ENCODE assay signal across 8 cellular contexts in the genomic region with DNA sequence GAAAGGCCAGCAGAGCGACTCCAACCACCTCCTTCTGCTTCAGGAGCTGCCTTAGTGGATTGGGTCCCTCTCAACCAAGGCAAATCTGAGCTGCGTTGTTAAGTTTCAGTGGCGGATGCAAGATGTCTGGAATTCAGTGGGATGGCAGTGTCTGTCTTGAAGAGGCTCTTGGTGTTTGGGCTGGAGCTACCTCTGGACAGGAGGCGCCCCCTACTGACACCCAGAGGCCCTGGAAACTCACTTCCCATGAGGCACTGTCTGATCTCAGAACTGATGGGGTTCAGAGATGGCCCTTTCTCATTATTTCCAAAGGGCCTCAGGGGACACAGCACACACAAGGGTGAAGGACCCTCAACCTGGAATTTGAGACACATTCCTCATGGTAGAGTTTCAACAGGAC. TPM values are rescaled to one million over a fixed set of nuclear protein-coding genes. Genes with fewer than 3 reads are reported as not detected.
DNase-seq lines count a peak whose midpoint lies in the region; ATAC-seq and TF ChIP-seq lines count a peak whose summit lies in the region.

No MANE protein-coding gene starts in this region.

- TF ChIP-seq CTCF in C4-2B (conservative IDR thresholded peaks at IDR 0.05) (peak; percentile 83), HEK293 (tag by site-specific recombination; IDR thresholded peaks at IDR 0.05) (no peak; the same call in 1 of the 2 replicates), RWPE1 (conservative IDR thresholded peaks at IDR 0.05; ENCODE audit: low read depth) (no peak), prostate gland (IDR thresholded peaks at IDR 0.05) (peak in 3 of 4 experiments; percentile 63 to 70 (median 70)), uterus (IDR thresholded peaks at IDR 0.05) (peak; percentile 22 to 57 (median 42))

- H3K27ac ChIP-seq in C4-2B (no peak overlapping the region), HEK293 (ENCODE audit: extremely low read depth, low read depth, low read length) (no peak overlapping the region), RWPE1 (no peak overlapping the region), prostate gland (no peak overlapping the region), uterus (no peak overlapping the region)

- TF ChIP-seq POLR2A in prostate gland (IDR thresholded peaks at IDR 0.05) (no peak), uterus (IDR thresholded peaks at IDR 0.05) (no peak)

- WGBS in prostate gland, result 40% methylated on average over 4 of the region's 4 CpGs

- intact Hi-C loops in Right ventricle myocardium superior (cut with DNase I), result no loop called here
- intact Hi-C loops in prostate gland (cut with DNase I), result no loop called here
- intact Hi-C loops in uterus (cut with DNase I; ENCODE audit: low total_unique reads), result no loop called here

- H3K4me1 ChIP-seq in HEK293 (ENCODE audit: control insufficient read depth, insufficient read depth, low read length) (no peaks in the 10 kb centered on the region), prostate gland (replicated peaks) (no peaks in the 10 kb centered on the region), uterus (no peaks in the 10 kb centered on the region)

- H3K27me3 ChIP-seq in prostate gland (replicated peaks; ENCODE audit: insufficient read depth) (no peaks in the 10 kb centered on the region), uterus (no peaks in the 10 kb centered on the region)

- CTCF ChIA-PET in HEK293 (lab: Yijun Ruan, JAX) (interaction anchor here (0.6 to 3.4 kb wide), 21 partner anchors 9 to 293 kb away, joined by 3 to 20 read pairs (median 5); partner anchors contain the start of gene WDR73), RWPE1 (lab: Yijun Ruan, JAX) (interaction anchor here (0.6 to 1.0 kb wide), 7 partner anchors 11 to 220 kb away, joined by 3 to 5 read pairs (median 3); no protein-coding TSS in a partner anchor)

- H3K9me3 ChIP-seq in HEK293 (ENCODE audit: control insufficient read depth, insufficient read depth, low read depth, low read length) (no peaks in the 10 kb centered on the region), prostate gland (no peaks in the 10 kb centered on the region), uterus (no peaks in the 10 kb centered on the region)

- POLR2A ChIA-PET in HEK293 (lab: Yijun Ruan, JAX), result interaction anchor here (0.6 to 0.8 kb wide), 2 partner anchors 56 to 224 kb away, joined by 3 read pairs; partner anchors contain the start of gene WDR73
- POLR2A ChIA-PET in RWPE1 (lab: Yijun Ruan, JAX; ENCODE audit: low non-redundant PET), result no interaction called here

- DNase-seq in RWPE1 (ENCODE audit: low spot score) (peak; percentile 71), Right ventricle myocardium superior (peak; percentile 78), prostate gland (ENCODE audit: low spot score) (peak; percentile 73), uterus (peak; percentile 63 to 68)
- DNase-seq in activated gamma-delta T cell treated with anti-CD3 and anti-CD28 coated beads, Interleukin-2, amount 50 U/mL, for 16 hours (ENCODE audit: low read depth), result peak; percentile 32

- no peaks in the 10 kb centered on the region for H3K36me3 ChIP-seq in HEK293 (ENCODE audit: control insufficient read depth in 2 of 2, insufficient read depth in 1 of 2, low read length in 2 of 2)
- no peaks in the 10 kb centered on the region for H3K36me3 ChIP-seq in prostate gland
- H3K36me3 ChIP-seq in uterus, result no peaks in the 10 kb centered on the region

- H3K4me3 ChIP-seq in HEK293 (ENCODE audit: low read depth, low read length) (no peak overlapping the region), prostate gland (no peak overlapping the region), uterus (no peak overlapping the region)

- ATAC-seq in Right ventricle myocardium superior (ENCODE audit: poor library complexity) (peak; percentile 66), GM19395 (IDR thresholded peaks at IDR 0.05; ENCODE audit: unreplicated experiment) (no peak)

TF ChIP-seq in HEK293, 187 proteins besides CTCF, POLR2A, EP300 and RAD21:
- TF ChIP-seq ZNF2 (tag by site-specific recombination; IDR thresholded peaks at IDR 0.05), result peak; percentile 87
- peak; percentile 73 for TF ChIP-seq ZNF654 (tag by site-specific recombination; IDR thresholded peaks at IDR 0.05; ENCODE audit: low read depth)
- no peak for TF ChIP-seq ZNF510 (tag by site-specific recombination; IDR thresholded peaks at IDR 0.05; ENCODE audit: insufficient replicate concordance)
- TF ChIP-seq, protein P1, sequence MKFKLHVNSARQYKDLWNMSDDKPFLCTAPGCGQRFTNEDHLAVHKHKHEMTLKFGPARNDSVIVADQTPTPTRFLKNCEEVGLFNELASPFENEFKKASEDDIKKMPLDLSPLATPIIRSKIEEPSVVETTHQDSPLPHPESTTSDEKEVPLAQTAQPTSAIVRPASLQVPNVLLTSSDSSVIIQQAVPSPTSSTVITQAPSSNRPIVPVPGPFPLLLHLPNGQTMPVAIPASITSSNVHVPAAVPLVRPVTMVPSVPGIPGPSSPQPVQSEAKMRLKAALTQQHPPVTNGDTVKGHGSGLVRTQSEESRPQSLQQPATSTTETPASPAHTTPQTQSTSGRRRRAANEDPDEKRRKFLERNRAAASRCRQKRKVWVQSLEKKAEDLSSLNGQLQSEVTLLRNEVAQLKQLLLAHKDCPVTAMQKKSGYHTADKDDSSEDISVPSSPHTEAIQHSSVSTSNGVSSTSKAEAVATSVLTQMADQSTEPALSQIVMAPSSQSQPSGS (tag by site-specific recombination; IDR thresholded peaks at IDR 0.05; ENCODE audit: low read depth), result no peak
- no peak for TF ChIP-seq ZNF184 (tag by site-specific recombination; IDR thresholded peaks at IDR 0.05)
- TF ChIP-seq KLF1 (tag by site-specific recombination; IDR thresholded peaks at IDR 0.05), result no peak
- no peak for TF ChIP-seq ZNF335 (tag by site-specific recombination; conservative IDR thresholded peaks at IDR 0.05)
- TF ChIP-seq ZNF660 (tag by site-specific recombination; IDR thresholded peaks at IDR 0.05), result 0 out of 2 replicates have a peak, but pooled peaks have one; percentile 20

RNA-seq across cellular contexts. Expression of gene SLC28A1, which starts 6.0 kb away (rescaled TPM):
- 0.46 TPM for total RNA-seq in Right ventricle myocardium superior
- total RNA-seq in prostate gland, result not detected
- total RNA-seq in uterus, result under 1 TPM in 2 of 4 donors, not detected in 2; 0.21 to 0.43 TPM

Comparison
In these comparisons a context has a peak if more than half of its experiments do, and no peak if none do; other contexts are left out.
1. CTCF ChIP-seq: peak in C4-2B (single experiment), prostate gland (3 of 4) and uterus (4 of 4); none in HEK293 (single experiment) and RWPE1 (single experiment).
2. Peak in every context shown above with its lines, with median percentiles within 50 percentile points of each other: DNase-seq.